14 cellular contexts compared by ENCODE assay signal in the genomic region with DNA sequence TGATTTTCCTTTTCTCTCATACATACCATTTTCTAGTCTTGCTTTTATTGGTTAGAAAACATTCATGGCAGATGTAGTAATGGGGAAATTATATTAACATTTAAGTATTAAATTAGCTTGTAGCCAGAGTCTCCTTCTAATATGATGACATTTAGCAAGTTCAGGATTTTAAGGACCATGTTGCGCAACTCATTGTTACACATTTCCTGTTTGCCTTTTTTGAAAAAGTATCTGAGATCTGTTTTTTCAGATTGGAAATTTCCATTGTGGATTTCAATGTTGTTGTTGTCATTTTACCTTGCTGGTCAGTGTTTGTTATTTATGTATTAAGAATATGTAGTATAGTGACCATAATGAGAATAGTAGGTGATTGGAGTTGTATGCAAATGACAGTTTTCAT. TPM values are rescaled to one million over a fixed set of nuclear protein-coding genes. Genes with fewer than 3 reads are reported as not detected.
A peak's percentile ranks its signal among the peaks of the same experiment; 100 is the strongest.
DNase-seq lines count a peak whose midpoint lies in the region; ATAC-seq, FAIRE-seq and TF ChIP-seq lines count a peak whose summit lies in the region.
"Had no signal": no experiment of that assay in that cellular context is flagged by ENCODE, and none has a peak within 500 bp of the region (broad histone marks: within the 10 kb centered on the region; RNA-seq: fewer than 3 reads in every experiment).

No MANE protein-coding gene starts in this region.

- no peak overlapping the region for H3K27ac ChIP-seq in hepatocyte
- H3K27ac ChIP-seq: epithelial cell of prostate had no signal

- H3K4me1 ChIP-seq in hepatocyte (ENCODE audit: insufficient read depth): peaks cover 3% of the 10 kb centered on the region

- no peak for ATAC-seq in WTC11
- ATAC-seq: GM12878; stimulated activated naive B cell treated with anti-CD40 and anti-IgM and Interleukin-4, amounts not matched to agents 10 μg/mL and 1 μg/mL and 100 μg/mL, for 72 hours had no signal

- TF ChIP-seq CTCF in WTC11 (IDR thresholded peaks at IDR 0.05) (no peak), hepatocyte (IDR thresholded peaks at IDR 0.05; ENCODE audit: poor library complexity) (no peak), GM10266 (IDR thresholded peaks at IDR 0.05; ENCODE audit: control insufficient read depth, insufficient read depth, low read depth, missing control alignments) (no peak)

- 0 out of 2 replicates have a peak overlapping the region, but pooled peaks have one; percentile 21 for H3K27ac Mint-ChIP-seq in WTC11
- H3K27ac Mint-ChIP-seq: CD8-positive, alpha-beta memory T cell; stimulated activated naive B cell treated with anti-CD40 and anti-IgM and Interleukin-4, amounts not matched to agents 10 μg/mL and 1 μg/mL and 100 μg/mL, for 72 hours; T-helper 1 cell treated with Interleukin-12 subunit alpha and Interleukin-12 subunit beta and Interleukin-4 antibody, amounts not matched to agents 30 μg/mL and 1 μg/mL, for 36 hours had no signal

- H3K9me3 Mint-ChIP-seq in WTC11: no peaks in the 10 kb centered on the region
- H3K9me3 Mint-ChIP-seq: CD8-positive, alpha-beta memory T cell; stimulated activated naive B cell treated with anti-CD40 and anti-IgM and Interleukin-4, amounts not matched to agents 10 μg/mL and 1 μg/mL and 100 μg/mL, for 72 hours; T-helper 1 cell treated with Interleukin-12 subunit alpha and Interleukin-12 subunit beta and Interleukin-4 antibody, amounts not matched to agents 30 μg/mL and 1 μg/mL, for 36 hours had no signal

- peaks cover 29% of the 10 kb centered on the region for H3K4me1 Mint-ChIP-seq in WTC11

- CTCF ChIA-PET in WTC11 (lab: Charles Lee): no interaction called here

- H3K27me3 Mint-ChIP-seq in WTC11 (ENCODE audit: low read depth): no peaks in the 10 kb centered on the region
- H3K27me3 Mint-ChIP-seq: CD8-positive, alpha-beta memory T cell; stimulated activated naive B cell treated with anti-CD40 and anti-IgM and Interleukin-4, amounts not matched to agents 10 μg/mL and 1 μg/mL and 100 μg/mL, for 72 hours had no signal

- DNase-seq in AML-193 (lab: John Stamatoyannopoulos, UW) (peak; percentile 55 to 71), HTR-8/SVneo (ENCODE audit: insufficient read length, low spot score) (peak; percentile 9), WTC11 (ENCODE audit: low spot score) (no peak), hepatocyte (ENCODE audit: low spot score) (peak; percentile 13), NCI-H146 treated with DMSO at 0.1 percent for 48 hours (lab: John Stamatoyannopoulos, UW; ENCODE audit: unreplicated experiment) (no peak), NCI-H2227 treated with DMSO at 0.1 percent for 48 hours (lab: John Stamatoyannopoulos, UW) (no peak), epidermal melanocyte (ENCODE audit: insufficient read length, low spot score) (no peak), GM10266 (ENCODE audit: extremely low spot score) (no peak)
- DNase-seq: CD8-positive, alpha-beta memory T cell; nucleus accumbens; stimulated activated naive B cell treated with anti-CD40 and anti-IgM and Interleukin-4, amounts not matched to agents 10 μg/mL and 1 μg/mL and 100 μg/mL, for 72 hours had no signal

- no peak overlapping the region for H3K4me3 ChIP-seq in hepatocyte
- H3K4me3 ChIP-seq: GM12878 had no signal

- POLR2A ChIA-PET in WTC11 (lab: Charles Lee): no interaction called here

- H3K9me3 ChIP-seq in hepatocyte (ENCODE audit: low read depth): no peaks in the 10 kb centered on the region

- H3K36me3 Mint-ChIP-seq in WTC11: no peaks in the 10 kb centered on the region

- no peaks in the 10 kb centered on the region for H3K36me3 ChIP-seq in hepatocyte (replicated peaks; ENCODE audit: insufficient read depth, low read depth)

- H3K27me3 ChIP-seq in hepatocyte: no peaks in the 10 kb centered on the region

- no peaks in the 10 kb centered on the region for H3K79me2 ChIP-seq in hepatocyte

- H2AFZ ChIP-seq in hepatocyte: no peak overlapping the region

- H3K4me3 Mint-ChIP-seq in WTC11: no peak overlapping the region
- H3K4me3 Mint-ChIP-seq: CD8-positive, alpha-beta memory T cell; stimulated activated naive B cell treated with anti-CD40 and anti-IgM and Interleukin-4, amounts not matched to agents 10 μg/mL and 1 μg/mL and 100 μg/mL, for 72 hours; T-helper 1 cell treated with Interleukin-12 subunit alpha and Interleukin-12 subunit beta and Interleukin-4 antibody, amounts not matched to agents 30 μg/mL and 1 μg/mL, for 36 hours had no signal

- no peak overlapping the region for H3K4me2 ChIP-seq in hepatocyte

- 100% methylated on average over 1 of the region's 1 CpG for WGBS in hepatocyte (ENCODE audit: low lambda C conversion rate, missing lambda C conversion rate)

- H4K20me1 ChIP-seq in hepatocyte (ENCODE audit: insufficient read depth, poor library complexity, severe bottlenecking): no peaks in the 10 kb centered on the region

- no peak for FAIRE-seq in HTR-8/SVneo (lab: Jason Lieb, UNC)
- FAIRE-seq: GM12878 had no signal

- no peaks in the 10 kb centered on the region for H3K9me2 ChIP-seq in hepatocyte (replicated peaks; ENCODE audit: insufficient read depth)

TF ChIP-seq in WTC11, 78 proteins besides CTCF, POLR2A, EP300 and RAD21:
- TF ChIP-seq GABPB1 (CRISPR knock-in tag; IDR thresholded peaks at IDR 0.05) (peak; percentile 49; the same call in 1 of the 2 replicates), PREB (CRISPR knock-in tag; IDR thresholded peaks at IDR 0.05; ENCODE audit: borderline replicate concordance) (no peak)

RNA-seq across cellular contexts. Expression of gene CDKAL1, which starts 38.7 kb away (rescaled TPM):
- total RNA-seq in WTC11 (2021) (20.6 to 21.9 TPM (median 21.6 TPM) in 3 replicates), hepatocyte (17.9 and 19.5 TPM in 2 replicates)
- polyA plus RNA-seq in hepatocyte: 13.5 and 14.4 TPM in 2 replicates

Comparison
In these comparisons a context has a peak if more than half of its experiments do, and no peak if none do; other contexts are left out.
1. DNase-seq: peak in AML-193 (2 of 2), HTR-8/SVneo (single experiment) and hepatocyte (single experiment); none in WTC11 (single experiment), NCI-H146 treated with DMSO at 0.1 percent for 48 hours (single experiment), NCI-H2227 treated with DMSO at 0.1 percent for 48 hours (single experiment), epidermal melanocyte (single experiment) and GM10266 (single experiment).